In the genomic region with DNA sequence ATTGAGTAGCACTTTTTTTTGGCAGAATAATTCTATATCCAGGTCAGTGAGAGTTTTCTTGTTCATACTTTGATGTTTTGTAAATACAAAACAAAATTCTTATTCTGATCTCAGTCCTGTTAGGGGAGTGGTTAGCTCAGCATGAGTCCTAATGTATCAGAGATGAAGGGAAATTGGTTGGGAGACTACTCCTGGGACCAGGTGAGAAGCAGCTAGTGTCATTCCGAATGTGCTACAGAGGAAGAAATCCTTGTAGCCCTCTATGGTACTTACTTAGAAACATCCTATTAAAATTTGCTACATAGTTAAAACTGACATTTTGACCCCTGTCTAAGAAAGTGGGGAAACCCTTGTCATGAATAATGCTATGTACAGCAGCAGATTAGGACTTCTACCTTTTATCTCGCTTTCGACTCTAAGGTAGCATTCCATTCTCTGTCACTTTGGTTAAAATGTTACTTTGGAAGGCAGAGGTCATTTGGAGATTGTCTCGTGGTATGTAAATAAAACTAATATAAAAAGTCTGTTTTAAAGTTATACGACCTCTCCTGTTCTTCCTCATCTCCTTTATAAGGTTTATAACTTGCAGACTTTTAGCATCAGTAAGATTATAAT, we compare ENCODE assay signal across 23 cellular contexts.
"Had no signal": no experiment of that assay in that cellular context is flagged by ENCODE, and none has a peak within 500 bp of the region (broad histone marks: within the 10 kb centered on the region; RNA-seq: fewer than 3 reads in every experiment).

No MANE protein-coding gene starts in this region.

- H3K9me3 ChIP-seq: breast epithelium, psoas muscle, thoracic aorta, upper lobe of left lung had no signal

- H3K36me3 ChIP-seq: breast epithelium, spleen, thoracic aorta, upper lobe of left lung had no signal

- FAIRE-seq: astrocyte had no signal

- H3K4me3 ChIP-seq: breast epithelium, lung, psoas muscle, spleen, thoracic aorta, upper lobe of left lung had no signal

- H3K27me3 ChIP-seq: breast epithelium, foreskin keratinocyte, spleen, upper lobe of left lung had no signal

- H3K4me1 ChIP-seq: breast epithelium, foreskin keratinocyte, psoas muscle, spleen had no signal

- ATAC-seq: activated CD4-positive, alpha-beta T cell treated with anti-CD3 and anti-CD28 coated beads for 36 hours; activated T-helper 17 cell treated with anti-CD3 and anti-CD28 coated beads, Interleukin-2, amount 50 U/mL, for 72 hours; foreskin keratinocyte; left cardiac atrium; naive thymus-derived CD8-positive, alpha-beta T cell; psoas muscle; WTC11 had no signal

- DNase-seq: activated CD4-positive, alpha-beta T cell treated with anti-CD3 and anti-CD28 coated beads for 36 hours; activated CD4-positive, alpha-beta T cell treated with anti-CD3 and anti-CD28 coated beads, Interleukin-2, amount 50 U/mL, for 4 hours; activated CD8-positive, alpha-beta memory T cell treated with anti-CD3 and anti-CD28 coated beads for 24 hours; activated CD8-positive, alpha-beta memory T cell treated with anti-CD3 and anti-CD28 coated beads, Interleukin-2, amount 50 U/mL, for 4 hours; activated naive CD4-positive, alpha-beta T cell; activated naive CD8-positive, alpha-beta T cell treated with anti-CD3 and anti-CD28 coated beads for 36 hours; activated T-cell treated with anti-CD3 and anti-CD28 coated beads, Interleukin-2, amount 50 U/mL, for 24 hours; foreskin keratinocyte; left cardiac atrium; naive thymus-derived CD8-positive, alpha-beta T cell; psoas muscle; spleen; stimulated activated CD4-positive, alpha-beta T cell treated with anti-CD3 and anti-CD28 coated beads, Interleukin-4, amount 100 ng/mL, for 1 hour; stimulated activated naive CD4-positive, alpha-beta T cell; T1000; upper lobe of left lung had no signal

- H3K27ac ChIP-seq: breast epithelium, epithelial cell of prostate, foreskin keratinocyte, psoas muscle, spleen, thoracic aorta, upper lobe of left lung had no signal
